ENCODE assay signal across 2 cellular contexts in the genomic region with DNA sequence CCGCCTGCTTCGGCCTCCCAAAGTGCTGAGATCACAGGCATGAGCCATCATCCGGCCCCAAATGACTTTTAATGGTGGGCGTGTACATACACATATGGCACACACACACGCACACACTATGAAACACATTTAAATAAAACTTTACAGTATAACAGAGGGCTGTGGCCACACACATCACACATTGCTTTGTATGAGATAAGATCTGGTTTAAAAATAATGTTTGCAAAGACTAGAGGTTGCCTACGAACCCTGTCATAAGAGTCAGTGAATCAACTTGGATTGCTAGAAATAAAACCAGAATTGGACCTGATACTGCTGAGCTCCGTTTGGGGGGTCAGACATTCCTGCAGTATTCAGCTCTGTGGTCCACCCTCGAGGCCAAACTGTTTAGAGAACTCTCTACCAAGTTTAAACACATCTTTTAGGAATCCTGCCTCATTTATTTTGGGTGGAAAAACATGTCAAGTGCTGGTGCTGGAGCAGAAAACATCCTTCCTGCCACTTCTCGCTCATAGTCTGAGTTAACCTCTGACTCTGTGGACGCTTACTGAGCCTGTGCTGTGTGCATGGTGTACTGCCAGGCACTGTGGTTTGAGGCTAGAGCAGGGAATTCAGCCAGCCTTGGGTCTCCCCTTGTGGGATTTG.
A peak's percentile ranks its signal among the peaks of the same experiment; 100 is the strongest.
TF ChIP-seq lines count a peak whose summit lies in the region.

No MANE protein-coding gene starts in this region.

TF ChIP-seq in liver, 16 proteins besides CTCF, POLR2A, EP300 and RAD21 (continued from another document):
- TF ChIP-seq, protein P1, sequence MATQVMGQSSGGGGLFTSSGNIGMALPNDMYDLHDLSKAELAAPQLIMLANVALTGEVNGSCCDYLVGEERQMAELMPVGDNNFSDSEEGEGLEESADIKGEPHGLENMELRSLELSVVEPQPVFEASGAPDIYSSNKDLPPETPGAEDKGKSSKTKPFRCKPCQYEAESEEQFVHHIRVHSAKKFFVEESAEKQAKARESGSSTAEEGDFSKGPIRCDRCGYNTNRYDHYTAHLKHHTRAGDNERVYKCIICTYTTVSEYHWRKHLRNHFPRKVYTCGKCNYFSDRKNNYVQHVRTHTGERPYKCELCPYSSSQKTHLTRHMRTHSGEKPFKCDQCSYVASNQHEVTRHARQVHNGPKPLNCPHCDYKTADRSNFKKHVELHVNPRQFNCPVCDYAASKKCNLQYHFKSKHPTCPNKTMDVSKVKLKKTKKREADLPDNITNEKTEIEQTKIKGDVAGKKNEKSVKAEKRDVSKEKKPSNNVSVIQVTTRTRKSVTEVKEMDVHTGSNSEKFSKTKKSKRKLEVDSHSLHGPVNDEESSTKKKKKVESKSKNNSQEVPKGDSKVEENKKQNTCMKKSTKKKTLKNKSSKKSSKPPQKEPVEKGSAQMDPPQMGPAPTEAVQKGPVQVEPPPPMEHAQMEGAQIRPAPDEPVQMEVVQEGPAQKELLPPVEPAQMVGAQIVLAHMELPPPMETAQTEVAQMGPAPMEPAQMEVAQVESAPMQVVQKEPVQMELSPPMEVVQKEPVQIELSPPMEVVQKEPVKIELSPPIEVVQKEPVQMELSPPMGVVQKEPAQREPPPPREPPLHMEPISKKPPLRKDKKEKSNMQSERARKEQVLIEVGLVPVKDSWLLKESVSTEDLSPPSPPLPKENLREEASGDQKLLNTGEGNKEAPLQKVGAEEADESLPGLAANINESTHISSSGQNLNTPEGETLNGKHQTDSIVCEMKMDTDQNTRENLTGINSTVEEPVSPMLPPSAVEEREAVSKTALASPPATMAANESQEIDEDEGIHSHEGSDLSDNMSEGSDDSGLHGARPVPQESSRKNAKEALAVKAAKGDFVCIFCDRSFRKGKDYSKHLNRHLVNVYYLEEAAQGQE (IDR thresholded peaks at IDR 0.05) = no peak
- TF ChIP-seq RXRA (IDR thresholded peaks at IDR 0.05) (no peak), NR2F2 (IDR thresholded peaks at IDR 0.05) (peak; percentile 74), FOXA1 (IDR thresholded peaks at IDR 0.05) (no peak)
TF ChIP-seq in liver: peak in this region for 1.

TF ChIP-seq in HepG2, 621 proteins besides CTCF, POLR2A, EP300 and RAD21 (continued from another document):
- TF ChIP-seq, protein P2, sequence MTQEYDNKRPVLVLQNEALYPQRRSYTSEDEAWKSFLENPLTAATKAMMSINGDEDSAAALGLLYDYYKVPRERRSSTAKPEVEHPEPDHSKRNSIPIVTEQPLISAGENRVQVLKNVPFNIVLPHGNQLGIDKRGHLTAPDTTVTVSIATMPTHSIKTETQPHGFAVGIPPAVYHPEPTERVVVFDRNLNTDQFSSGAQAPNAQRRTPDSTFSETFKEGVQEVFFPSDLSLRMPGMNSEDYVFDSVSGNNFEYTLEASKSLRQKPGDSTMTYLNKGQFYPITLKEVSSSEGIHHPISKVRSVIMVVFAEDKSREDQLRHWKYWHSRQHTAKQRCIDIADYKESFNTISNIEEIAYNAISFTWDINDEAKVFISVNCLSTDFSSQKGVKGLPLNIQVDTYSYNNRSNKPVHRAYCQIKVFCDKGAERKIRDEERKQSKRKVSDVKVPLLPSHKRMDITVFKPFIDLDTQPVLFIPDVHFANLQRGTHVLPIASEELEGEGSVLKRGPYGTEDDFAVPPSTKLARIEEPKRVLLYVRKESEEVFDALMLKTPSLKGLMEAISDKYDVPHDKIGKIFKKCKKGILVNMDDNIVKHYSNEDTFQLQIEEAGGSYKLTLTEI (CRISPR knock-in tag; conservative IDR thresholded peaks at IDR 0.05) = no peak
- TF ChIP-seq SIX1 (CRISPR knock-in tag; IDR thresholded peaks at IDR 0.05; ENCODE audit: borderline replicate concordance) (no peak), PHF21A (CRISPR knock-in tag; IDR thresholded peaks at IDR 0.05) (no peak), HNF4A (CRISPR knock-in tag; IDR thresholded peaks at IDR 0.05) (no peak), ONECUT2 (CRISPR knock-in tag; IDR thresholded peaks at IDR 0.05) (no peak), RBFOX2 (IDR thresholded peaks at IDR 0.05; ENCODE audit: low read depth, low read length) (no peak), ZNF17 (CRISPR knock-in tag; IDR thresholded peaks at IDR 0.05) (no peak), MIER3 (CRISPR knock-in tag; IDR thresholded peaks at IDR 0.05; ENCODE audit: borderline replicate concordance) (no peak), HOXA9 (CRISPR knock-in tag; IDR thresholded peaks at IDR 0.05; ENCODE audit: borderline replicate concordance) (no peak)
- TF ChIP-seq, protein P3, sequence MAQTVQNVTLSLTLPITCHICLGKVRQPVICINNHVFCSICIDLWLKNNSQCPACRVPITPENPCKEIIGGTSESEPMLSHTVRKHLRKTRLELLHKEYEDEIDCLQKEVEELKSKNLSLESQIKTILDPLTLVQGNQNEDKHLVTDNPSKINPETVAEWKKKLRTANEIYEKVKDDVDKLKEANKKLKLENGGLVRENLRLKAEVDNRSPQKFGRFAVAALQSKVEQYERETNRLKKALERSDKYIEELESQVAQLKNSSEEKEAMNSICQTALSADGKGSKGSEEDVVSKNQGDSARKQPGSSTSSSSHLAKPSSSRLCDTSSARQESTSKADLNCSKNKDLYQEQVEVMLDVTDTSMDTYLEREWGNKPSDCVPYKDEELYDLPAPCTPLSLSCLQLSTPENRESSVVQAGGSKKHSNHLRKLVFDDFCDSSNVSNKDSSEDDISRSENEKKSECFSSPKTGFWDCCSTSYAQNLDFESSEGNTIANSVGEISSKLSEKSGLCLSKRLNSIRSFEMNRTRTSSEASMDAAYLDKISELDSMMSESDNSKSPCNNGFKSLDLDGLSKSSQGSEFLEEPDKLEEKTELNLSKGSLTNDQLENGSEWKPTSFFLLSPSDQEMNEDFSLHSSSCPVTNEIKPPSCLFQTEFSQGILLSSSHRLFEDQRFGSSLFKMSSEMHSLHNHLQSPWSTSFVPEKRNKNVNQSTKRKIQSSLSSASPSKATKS (CRISPR knock-in tag; IDR thresholded peaks at IDR 0.05) = no peak
- TF ChIP-seq, protein P4, sequence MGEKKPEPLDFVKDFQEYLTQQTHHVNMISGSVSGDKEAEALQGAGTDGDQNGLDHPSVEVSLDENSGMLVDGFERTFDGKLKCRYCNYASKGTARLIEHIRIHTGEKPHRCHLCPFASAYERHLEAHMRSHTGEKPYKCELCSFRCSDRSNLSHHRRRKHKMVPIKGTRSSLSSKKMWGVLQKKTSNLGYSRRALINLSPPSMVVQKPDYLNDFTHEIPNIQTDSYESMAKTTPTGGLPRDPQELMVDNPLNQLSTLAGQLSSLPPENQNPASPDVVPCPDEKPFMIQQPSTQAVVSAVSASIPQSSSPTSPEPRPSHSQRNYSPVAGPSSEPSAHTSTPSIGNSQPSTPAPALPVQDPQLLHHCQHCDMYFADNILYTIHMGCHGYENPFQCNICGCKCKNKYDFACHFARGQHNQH (CRISPR knock-in tag; IDR thresholded peaks at IDR 0.05) = no peak
